Comparison of ENCODE assay signal across 30 cellular contexts in the genomic region with DNA sequence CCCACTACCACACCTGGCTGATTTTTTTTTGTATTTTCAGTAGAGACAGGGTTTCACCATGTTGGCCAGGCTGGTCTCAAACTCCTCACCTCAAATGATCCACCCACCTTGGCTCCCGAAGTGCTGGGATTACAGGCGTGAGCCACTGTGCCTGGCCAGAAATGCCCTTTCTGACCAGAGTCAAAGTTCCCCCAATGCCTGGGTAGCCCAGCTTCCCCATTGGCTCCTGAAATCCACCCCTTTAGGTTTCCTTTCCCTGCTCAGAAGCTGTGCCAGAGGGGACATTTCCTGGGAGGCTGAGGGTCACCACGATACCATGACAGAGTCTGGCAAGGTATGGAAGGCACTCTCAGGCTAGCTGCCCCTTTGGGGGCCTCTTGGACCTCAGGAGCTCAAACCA. TPM values are rescaled to one million over a fixed set of nuclear protein-coding genes. Genes with fewer than 3 reads are reported as not detected.
"Had no signal": no experiment of that assay in that cellular context is flagged by ENCODE, and none has a peak within 500 bp of the region (broad histone marks: within the 10 kb centered on the region; RNA-seq: fewer than 3 reads in every experiment).

No MANE protein-coding gene starts in this region.

- DNase-seq: activated CD4-positive, alpha-beta T cell treated with anti-CD3 and anti-CD28 coated beads, Interleukin-2, amount 10 ng/mL, durations not matched to agents 24 days and 14 days; activated CD4-positive, alpha-beta T cell treated with anti-CD3 and anti-CD28 coated beads, Interleukin-2, amount 50 U/mL, for 4 hours; activated CD8-positive, alpha-beta T cell treated with anti-CD3 and anti-CD28 coated beads for 36 hours; activated gamma-delta T cell; activated naive CD4-positive, alpha-beta T cell treated with Interleukin-2 at 50 U/mL for 16 hours; activated T-cell treated with anti-CD3 and anti-CD28 coated beads, Interleukin-2, amount 50 U/mL, for 1 hour; activated T-cell treated with anti-CD3 and anti-CD28 coated beads, Interleukin-2, amount 50 U/mL, for 72 hours; adrenal gland; MM.1S; MV-4-11; NCI-H1436 treated with DMSO at 0.1 percent for 48 hours; NCI-H1694 treated with DMSO at 0.1 percent for 48 hours; NCI-H345; NCI-H524 treated with DMSO at 0.1 percent for 48 hours; SK-N-SH had no signal

- H3K4me3 ChIP-seq: adrenal gland, body of pancreas, breast epithelium, SJSA1 had no signal

- ATAC-seq: activated CD8-positive, alpha-beta T cell treated with anti-CD3 and anti-CD28 coated beads for 36 hours; activated naive CD4-positive, alpha-beta T cell treated with anti-CD3 and anti-CD28 coated beads, Interleukin-2, amount 50 U/mL, for 72 hours; activated T-cell treated with anti-CD3 and anti-CD28 coated beads, Interleukin-2, amount 50 U/mL, for 72 hours; body of pancreas; Panc1 had no signal

- H3K4me3 Mint-ChIP-seq: activated CD4-positive, alpha-beta T cell treated with anti-CD3 and anti-CD28 coated beads, Interleukin-2, amount 10 ng/mL, durations not matched to agents 24 days and 14 days; activated CD8-positive, alpha-beta T cell treated with anti-CD3 and anti-CD28 coated beads for 36 hours; activated T-cell treated with anti-CD3 and anti-CD28 coated beads, Interleukin-2, amount 50 U/mL, for 72 hours; T-helper 1 cell treated with Interleukin-12 subunit alpha and Interleukin-12 subunit beta and Interleukin-4 antibody, amounts not matched to agents 30 μg/mL and 1 μg/mL, for 36 hours; T-helper 2 cell treated with Interferon-gamma antibody and Interleukin-4, amounts not matched to agents 5 μg/mL and 100 μg/mL, for 36 hours had no signal

- H3K9me3 Mint-ChIP-seq: activated CD4-positive, alpha-beta T cell treated with anti-CD3 and anti-CD28 coated beads, Interleukin-2, amount 10 ng/mL, durations not matched to agents 24 days and 14 days; activated CD8-positive, alpha-beta T cell treated with anti-CD3 and anti-CD28 coated beads for 36 hours; activated naive CD4-positive, alpha-beta T cell treated with anti-CD3 and anti-CD28 coated beads, Interleukin-2, amount 50 U/mL, for 72 hours; activated T-cell treated with anti-CD3 and anti-CD28 coated beads, Interleukin-2, amount 50 U/mL, for 72 hours; activated T-helper 2 cell treated with anti-CD3 and anti-CD28 coated beads, Interferon-gamma antibody, Interleukin-2, Interleukin-4, amounts not matched to agents 10 μg/mL and 5 μg/mL and 100 μg/mL, durations not matched to agents 14 hours and 24 hours and 36 hours; T-helper 1 cell treated with Interleukin-12 subunit alpha and Interleukin-12 subunit beta and Interleukin-4 antibody, amounts not matched to agents 30 μg/mL and 1 μg/mL, for 36 hours; T-helper 2 cell treated with Interferon-gamma antibody and Interleukin-4, amounts not matched to agents 5 μg/mL and 100 μg/mL, for 36 hours had no signal

- H3K27me3 Mint-ChIP-seq: activated CD4-positive, alpha-beta T cell treated with anti-CD3 and anti-CD28 coated beads, Interleukin-2, amount 10 ng/mL, durations not matched to agents 24 days and 14 days; activated CD8-positive, alpha-beta T cell treated with anti-CD3 and anti-CD28 coated beads for 36 hours had no signal

- H3K9me3 ChIP-seq: adrenal gland, body of pancreas, breast epithelium, SJSA1, SK-N-SH had no signal

- FAIRE-seq: astrocyte, TTC549 had no signal

- H3K4me2 ChIP-seq: SK-N-SH had no signal

- H3K9ac ChIP-seq: SK-N-SH had no signal

- H3K27me3 ChIP-seq: adrenal gland, body of pancreas, breast epithelium, SJSA1 had no signal

- H3K27ac ChIP-seq: adrenal gland, breast epithelium, SJSA1 had no signal

- H3K36me3 ChIP-seq: adrenal gland, breast epithelium, SJSA1 had no signal

- H3K27ac Mint-ChIP-seq: activated CD4-positive, alpha-beta T cell treated with anti-CD3 and anti-CD28 coated beads, Interleukin-2, amount 10 ng/mL, durations not matched to agents 24 days and 14 days; activated CD8-positive, alpha-beta T cell treated with anti-CD3 and anti-CD28 coated beads for 36 hours; activated naive CD4-positive, alpha-beta T cell treated with anti-CD3 and anti-CD28 coated beads, Interleukin-2, amount 50 U/mL, for 72 hours; activated T-cell treated with anti-CD3 and anti-CD28 coated beads, Interleukin-2, amount 50 U/mL, for 72 hours; activated T-helper 2 cell treated with anti-CD3 and anti-CD28 coated beads, Interferon-gamma antibody, Interleukin-2, Interleukin-4, amounts not matched to agents 10 μg/mL and 5 μg/mL and 100 μg/mL, durations not matched to agents 14 hours and 24 hours and 36 hours; T-helper 1 cell treated with Interleukin-12 subunit alpha and Interleukin-12 subunit beta and Interleukin-4 antibody, amounts not matched to agents 30 μg/mL and 1 μg/mL, for 36 hours; T-helper 2 cell treated with Interferon-gamma antibody and Interleukin-4, amounts not matched to agents 5 μg/mL and 100 μg/mL, for 36 hours had no signal

RNA-seq across cellular contexts. Expression of a gene that starts 53.3 kb away (rescaled TPM):
- total RNA-seq: activated CD4-positive, alpha-beta T cell treated with anti-CD3 and anti-CD28 coated beads, Interleukin-2, amount 10 ng/mL, durations not matched to agents 24 days and 14 days; activated CD8-positive, alpha-beta memory T cell treated with anti-CD3 and anti-CD28 coated beads for 36 hours; activated CD8-positive, alpha-beta T cell treated with anti-CD3 and anti-CD28 coated beads for 36 hours; activated naive CD4-positive, alpha-beta T cell treated with anti-CD3 and anti-CD28 coated beads, Interleukin-2, amount 50 U/mL, for 72 hours; activated T-cell treated with anti-CD3 and anti-CD28 coated beads, Interleukin-2, amount 50 U/mL, for 72 hours; activated T-helper 2 cell treated with anti-CD3 and anti-CD28 coated beads, Interferon-gamma antibody, Interleukin-2, Interleukin-4, amounts not matched to agents 10 μg/mL and 5 μg/mL and 100 μg/mL, durations not matched to agents 14 hours and 24 hours and 36 hours; astrocyte; breast epithelium; cardiac septum; LHCN-M2; NCI-H460; RPMI7951; SJSA1 had no signal
- polyA plus RNA-seq: SK-N-SH had no signal
